Comparison of ENCODE assay signal across 13 cellular contexts in genomic region chr2:216696321-216696720, GRCh38. TPM values are rescaled to one million over a fixed set of nuclear protein-coding genes. Genes with fewer than 3 reads are reported as not detected.
DNase-seq lines count a peak whose midpoint lies in the region; ATAC-seq and TF ChIP-seq lines count a peak whose summit lies in the region.
"Had no signal": no experiment of that assay in that cellular context is flagged by ENCODE, and none has a peak within 500 bp of the region (broad histone marks: within the 10 kb centered on the region; RNA-seq: fewer than 3 reads in every experiment).

No MANE protein-coding gene starts in this region.

- H3K9me3 ChIP-seq in left ventricle myocardium inferior (replicated peaks) (no peaks in the 10 kb centered on the region), endodermal cell (ENCODE audit: control insufficient read depth, low read length) (no peaks in the 10 kb centered on the region), psoas muscle (no peaks in the 10 kb centered on the region)
- H3K9me3 ChIP-seq: tibial nerve had no signal

- H3K9ac ChIP-seq in endodermal cell (ENCODE audit: extremely low read depth, low read length, poor library complexity, severe bottlenecking) = no peak overlapping the region

- no peaks in the 10 kb centered on the region for H3K9me3 Mint-ChIP-seq in endodermal cell
- H3K9me3 Mint-ChIP-seq: activated naive CD8-positive, alpha-beta T cell treated with anti-CD3 and anti-CD28 coated beads, Interleukin-2, amount 10 ng/mL, durations not matched to agents 7 days and 5 days had no signal

- H3K4me3 ChIP-seq in left ventricle myocardium inferior (no peak overlapping the region), endodermal cell (ENCODE audit: low read length) (peak overlapping the region; percentile 76), psoas muscle (no peak overlapping the region)

- WGBS in endodermal cell (ENCODE audit: insufficient coverage in 1 of 2, insufficient read length in 1 of 2), 2 experiments = 100% methylated on average over 1 of the region's 1 CpG; no CpG with 5 or more reads in 1 of the 2 experiments
- WGBS in psoas muscle, 3 donors = 31 to 68% (median 59%) methylated on average over 1 of the region's 1 CpG

- TF ChIP-seq CTCF in left ventricle myocardium inferior (IDR thresholded peaks at IDR 0.05; ENCODE audit: borderline replicate concordance) (no peak), endodermal cell (conservative IDR thresholded peaks at IDR 0.05) (no peak), psoas muscle (IDR thresholded peaks at IDR 0.05) (no peak)

- ATAC-seq in Right ventricle myocardium superior (ENCODE audit: poor library complexity) (no peak), psoas muscle (no peak), GM21825 (IDR thresholded peaks at IDR 0.05; ENCODE audit: unreplicated experiment) (no peak), HG03521 (IDR thresholded peaks at IDR 0.05; ENCODE audit: unreplicated experiment) (no peak)

- H3K27ac ChIP-seq in left ventricle myocardium inferior (replicated peaks) (peak overlapping the region; percentile 94), endodermal cell (ENCODE audit: low read depth, low read length) (no peak overlapping the region), psoas muscle (peak overlapping the region; percentile 85)

- peaks cover 8% of the 10 kb centered on the region for H3K27me3 ChIP-seq in left ventricle myocardium inferior (ENCODE audit: low read depth)
- H3K27me3 ChIP-seq in endodermal cell (ENCODE audit: control insufficient read depth, insufficient read depth, low read length, poor library complexity, severe bottlenecking) = peaks cover 33% of the 10 kb centered on the region
- no peaks in the 10 kb centered on the region for H3K27me3 ChIP-seq in psoas muscle (ENCODE audit: insufficient read depth in 3 of 3, low read length in 2 of 3)

- H3K36me3 Mint-ChIP-seq in endodermal cell (ENCODE audit: low read depth) = no peaks in the 10 kb centered on the region
- H3K36me3 Mint-ChIP-seq: activated naive CD8-positive, alpha-beta T cell treated with anti-CD3 and anti-CD28 coated beads, Interleukin-2, amount 10 ng/mL, durations not matched to agents 7 days and 5 days had no signal

- H3K36me3 ChIP-seq in left ventricle myocardium inferior = no peaks in the 10 kb centered on the region
- no peaks in the 10 kb centered on the region for H3K36me3 ChIP-seq in endodermal cell (ENCODE audit: control insufficient read depth, insufficient read depth, low read length)
- no peaks in the 10 kb centered on the region for H3K36me3 ChIP-seq in psoas muscle (ENCODE audit: insufficient read depth in 1 of 2, low read depth in 1 of 2)
- H3K36me3 ChIP-seq: tibial nerve had no signal

- H3K4me1 ChIP-seq in left ventricle myocardium inferior = peaks cover 88% of the 10 kb centered on the region
- no peaks in the 10 kb centered on the region for H3K4me1 ChIP-seq in endodermal cell (ENCODE audit: control insufficient read depth, insufficient read depth, low read length)
- H3K4me1 ChIP-seq in psoas muscle = peaks cover 54% of the 10 kb centered on the region

- DNase-seq in left ventricle myocardium inferior (no peak), Right ventricle myocardium superior (no peak), endodermal cell (no peak), psoas muscle (no peak), occipital lobe (lab: John Stamatoyannopoulos, UW) (no peak), COR-L47 (lab: John Stamatoyannopoulos, UW) (no peak)
- DNase-seq: activated CD4-positive, alpha-beta T cell treated with anti-CD3 and anti-CD28 coated beads for 48 hours; activated naive CD8-positive, alpha-beta T cell treated with anti-CD3 and anti-CD28 coated beads, Interleukin-2, amount 10 ng/mL, durations not matched to agents 7 days and 5 days; activated T-cell treated with anti-CD3 and anti-CD28 coated beads, Interleukin-2, amount 50 U/mL, for 1 hour had no signal

- H3K27ac Mint-ChIP-seq in endodermal cell = no peak overlapping the region
- H3K27ac Mint-ChIP-seq: activated naive CD8-positive, alpha-beta T cell treated with anti-CD3 and anti-CD28 coated beads, Interleukin-2, amount 10 ng/mL, durations not matched to agents 7 days and 5 days had no signal

- H3K4me1 Mint-ChIP-seq in endodermal cell = peaks cover 27% of the 10 kb centered on the region

- peaks cover 58% of the 10 kb centered on the region for H3K27me3 Mint-ChIP-seq in endodermal cell (ENCODE audit: insufficient read depth)

- intact Hi-C loops in left ventricle myocardium inferior (cut with micrococcal nuclease) = loop anchor here (5.0 to 10.0 kb wide), 4 partner anchors 288 to 816 kb away; no protein-coding TSS in a partner anchor
- intact Hi-C loops in Right ventricle myocardium superior (cut with DNase I) = loop anchor here (5.0 kb wide), 4 partner anchors 76 to 816 kb away; no protein-coding TSS in a partner anchor
- intact Hi-C loops in psoas muscle (cut with DNase I) = loop anchor here (2.0 to 10.0 kb wide), 6 partner anchors 191 to 1016 kb away; no protein-coding TSS in a partner anchor

- H3K4me3 Mint-ChIP-seq in endodermal cell = no peak overlapping the region
- H3K4me3 Mint-ChIP-seq: activated naive CD8-positive, alpha-beta T cell treated with anti-CD3 and anti-CD28 coated beads, Interleukin-2, amount 10 ng/mL, durations not matched to agents 7 days and 5 days had no signal

RNA-seq across cellular contexts. Expression of gene IGFBP5, which starts 1.0 kb away (rescaled TPM):
- total RNA-seq in left ventricle myocardium inferior (138 TPM), Right ventricle myocardium superior (134 TPM), endodermal cell (1 to 10 TPM; 3.6 to 8.9 TPM), psoas muscle (100 to 1,000 TPM; 216 to 451 (median 286) TPM), occipital lobe (17.2 TPM)
- 215 TPM for polyA plus RNA-seq in endodermal cell (2013, experiment 1 of 2)
- 246 TPM for polyA plus RNA-seq in endodermal cell (2013, experiment 2 of 2)
- 100 to 1,000 TPM in 1 of 3 donors, 10 to 100 TPM in 2; 44.9 to 210 (median 56.1) TPM for polyA plus RNA-seq in psoas muscle
- total RNA-seq: HT-29 had no signal
